In genomic region chr1:113517346-113517745, GRCh38 we compare ENCODE assay signal across 25 cellular contexts.
DNase-seq lines count a peak whose midpoint lies in the region; ATAC-seq, FAIRE-seq and TF ChIP-seq lines count a peak whose summit lies in the region.
"Had no signal": no experiment of that assay in that cellular context is flagged by ENCODE, and none has a peak within 500 bp of the region (broad histone marks: within the 10 kb centered on the region; RNA-seq: fewer than 3 reads in every experiment).

No MANE protein-coding gene starts in this region.

- peaks cover 17% of the 10 kb centered on the region for H3K4me1 Mint-ChIP-seq in Caco-2 (ENCODE audit: low read depth, unreplicated experiment)
- H3K4me1 Mint-ChIP-seq: B cell had no signal

- TF ChIP-seq EP300 in HepG2 (IDR thresholded peaks at IDR 0.05; ENCODE audit: low read depth in 2 of 2, low read length in 2 of 2) = peak in 1 of 2 experiments; percentile 27; a peak in 1 of 4 replicates
- TF ChIP-seq EP300 in HepG2 (CRISPR knock-in tag; IDR thresholded peaks at IDR 0.05; ENCODE audit: borderline replicate concordance) = no peak

- BruUV-seq in Caco-2 (replicated peaks; lab: Mats Ljungman, UMichigan) (no TSS peak), HepG2 (replicated peaks; lab: Mats Ljungman, UMichigan) (no TSS peak)

- H3K27me3 ChIP-seq in Caco-2 (replicated peaks; ENCODE audit: control insufficient read depth, insufficient read depth, low read length) (no peaks in the 10 kb centered on the region), keratinocyte (ENCODE audit: control insufficient read depth, extremely low read depth, insufficient read depth, low read length) (no peaks in the 10 kb centered on the region), HepG2 (ENCODE audit: control insufficient read depth in 1 of 2, insufficient read depth in 2 of 2, low read length in 2 of 2) (no peaks in the 10 kb centered on the region), osteoblast (ENCODE audit: insufficient read depth, low read length) (no peaks in the 10 kb centered on the region)
- H3K27me3 ChIP-seq: BLaER1 treated with 17β-estradiol and CSF1 and Interleukin-3, amounts not matched to agents 10 nM and 100 nM had no signal

- FAIRE-seq in keratinocyte (lab: Jason Lieb, UNC) (peak; percentile 36), HepG2 (lab: Jason Lieb, UNC) (peak; percentile 18)
- FAIRE-seq: A549, GM12892, GM18507 had no signal

- dilution Hi-C loops in keratinocyte (cut with MboI; ENCODE audit: extremely low pct_ligation_motif_present, low sequenced_read_pairs) = no loop called here

- POLR2A ChIA-PET in Caco-2 (lab: Charles Lee) = no interaction called here
- POLR2A ChIA-PET in HepG2 (lab: Yijun Ruan, JAX) = interaction anchor here (2.7 kb wide), 1 partner anchor 9 kb away, joined by 16 read pairs; no protein-coding TSS in a partner anchor

- H3K27ac Mint-ChIP-seq in Caco-2 (ENCODE audit: unreplicated experiment) = peak overlapping the region; percentile 42
- H3K27ac Mint-ChIP-seq: B cell; CD4-positive, alpha-beta T cell; CD8-positive, alpha-beta T cell had no signal

- no peak overlapping the region for H2AFZ ChIP-seq in keratinocyte (ENCODE audit: control insufficient read depth, low read length)
- no peak overlapping the region for H2AFZ ChIP-seq in HepG2 (ENCODE audit: low read length)
- H2AFZ ChIP-seq in osteoblast (ENCODE audit: low read length) = no peak overlapping the region

- H3K9ac ChIP-seq in keratinocyte (ENCODE audit: control insufficient read depth, extremely low read depth, insufficient read depth, low read length) = no peak overlapping the region
- H3K9ac ChIP-seq in HepG2 (ENCODE audit: insufficient read depth, low read depth, low read length) = no peak overlapping the region
- H3K9ac ChIP-seq: BLaER1 treated with 17β-estradiol and CSF1 and Interleukin-3, amounts not matched to agents 10 nM and 100 nM had no signal

- H3K9me3 ChIP-seq in Caco-2 (0 out of 2 replicates have a peak, but pooled peaks cover 1% of the 10 kb centered on the region), keratinocyte (ENCODE audit: control insufficient read depth, low read depth, low read length) (no peaks in the 10 kb centered on the region), HepG2 (ENCODE audit: low read length) (no peaks in the 10 kb centered on the region), osteoblast (ENCODE audit: low read depth, low read length) (no peaks in the 10 kb centered on the region)
- H3K9me3 ChIP-seq: A549 had no signal

- in situ Hi-C loops in HepG2 (cut with HindIII; ENCODE audit: extremely low pct_ligation_motif_present, low pct_unique_long_range_greater_than_20kb) = no loop called here

- no peak for TF ChIP-seq RAD21 in HepG2 (CRISPR knock-in tag; IDR thresholded peaks at IDR 0.05)

- no peak overlapping the region for H3K4me3 ChIP-seq in Caco-2 (ENCODE audit: low read depth, low read length)
- no peak overlapping the region for H3K4me3 ChIP-seq in keratinocyte (ENCODE audit: control insufficient read depth in 2 of 3, extremely low read depth in 1 of 3, insufficient read depth in 2 of 3, low read depth in 1 of 3, low read length in 3 of 3)
- no peak overlapping the region for H3K4me3 ChIP-seq in HepG2 (replicated peaks in 1 of 3; ENCODE audit: insufficient read depth in 1 of 3, low read depth in 2 of 3, low read length in 3 of 3)
- H3K4me3 ChIP-seq in osteoblast (ENCODE audit: insufficient read depth, low read length) = no peak overlapping the region
- H3K4me3 ChIP-seq: A549; BLaER1 treated with 17β-estradiol and CSF1 and Interleukin-3, amounts not matched to agents 10 nM and 100 nM; GM12878 had no signal

- CTCF ChIA-PET in Caco-2 (lab: Charles Lee) (no interaction called here), HepG2 (lab: Yijun Ruan, JAX; ENCODE audit: low intra/inter-chr PET ratio, low total read pairs) (no interaction called here)

- intact Hi-C loops in Caco-2 (cut with micrococcal nuclease; ENCODE audit: unreplicated experiment) (no loop called here), HepG2 (cut with micrococcal nuclease; ENCODE audit: unreplicated experiment) (no loop called here)

- ATAC-seq in HepG2 (no peak; the same call in 2 of the 3 replicates), HG02885 (IDR thresholded peaks at IDR 0.05; ENCODE audit: poor library complexity, unreplicated experiment) (no peak)
- ATAC-seq: A549; CD8-positive, alpha-beta T cell; GM12878 had no signal

- H3K4me1 ChIP-seq in Caco-2 = peaks cover 52% of the 10 kb centered on the region
- no peaks in the 10 kb centered on the region for H3K4me1 ChIP-seq in keratinocyte (ENCODE audit: control insufficient read depth, extremely low read depth, insufficient read depth, low read length)
- peaks cover 51% of the 10 kb centered on the region for H3K4me1 ChIP-seq in HepG2 (ENCODE audit: insufficient read depth, low read length)
- peaks cover 12% of the 10 kb centered on the region for H3K4me1 ChIP-seq in osteoblast (ENCODE audit: insufficient read depth, low read length)
- H3K4me1 ChIP-seq: BLaER1 treated with 17β-estradiol and CSF1 and Interleukin-3, amounts not matched to agents 10 nM and 100 nM had no signal

- H3K36me3 ChIP-seq in Caco-2 (ENCODE audit: control insufficient read depth, insufficient read depth, low read length) (no peaks in the 10 kb centered on the region), keratinocyte (ENCODE audit: control insufficient read depth in 2 of 2, extremely low read depth in 1 of 2, insufficient read depth in 2 of 2, low read length in 2 of 2) (no peaks in the 10 kb centered on the region), HepG2 (replicated peaks in 1 of 2; ENCODE audit: control insufficient read depth in 1 of 2, insufficient read depth in 2 of 2, low read length in 2 of 2) (no peaks in the 10 kb centered on the region), osteoblast (ENCODE audit: insufficient read depth, low read length) (no peaks in the 10 kb centered on the region)
- H3K36me3 ChIP-seq: BLaER1 treated with 17β-estradiol and CSF1 and Interleukin-3, amounts not matched to agents 10 nM and 100 nM had no signal

- H4K20me1 ChIP-seq in keratinocyte (ENCODE audit: control insufficient read depth, extremely low read depth, insufficient read depth, low read length) (no peaks in the 10 kb centered on the region), HepG2 (ENCODE audit: insufficient read depth, low read length) (no peaks in the 10 kb centered on the region; the same call in 1 of the 2 replicates), osteoblast (ENCODE audit: insufficient read depth, low read length) (no peaks in the 10 kb centered on the region)
- H4K20me1 ChIP-seq: BLaER1 treated with 17β-estradiol and CSF1 and Interleukin-3, amounts not matched to agents 10 nM and 100 nM had no signal

- no peaks in the 10 kb centered on the region for H3K27me3 Mint-ChIP-seq in Caco-2 (ENCODE audit: insufficient read depth, unreplicated experiment)
- H3K27me3 Mint-ChIP-seq: CD4-positive, alpha-beta T cell had no signal

- no peaks in the 10 kb centered on the region for H3K79me2 ChIP-seq in keratinocyte (ENCODE audit: control insufficient read depth, insufficient read depth, low read length)
- H3K79me2 ChIP-seq in HepG2 (ENCODE audit: insufficient read depth, low read length) = peaks cover 7% of the 10 kb centered on the region
- peaks cover 2% of the 10 kb centered on the region for H3K79me2 ChIP-seq in osteoblast (ENCODE audit: insufficient read depth, low read length)

- no peaks in the 10 kb centered on the region for H3K9me3 Mint-ChIP-seq in Caco-2 (ENCODE audit: unreplicated experiment)

- no peaks in the 10 kb centered on the region for H3K9me1 ChIP-seq in keratinocyte (ENCODE audit: control insufficient read depth, extremely low read depth, insufficient read depth, low read length)

- H3K4me2 ChIP-seq in keratinocyte (ENCODE audit: control insufficient read depth, extremely low read depth, insufficient read depth, low read depth, low read length) (no peak overlapping the region), HepG2 (ENCODE audit: low read depth, low read length) (peak overlapping the region; percentile 36; the same call in 1 of the 2 replicates), osteoblast (ENCODE audit: insufficient read depth, low read length) (no peak overlapping the region)
- H3K4me2 ChIP-seq: A549; BLaER1 treated with 17β-estradiol and CSF1 and Interleukin-3, amounts not matched to agents 10 nM and 100 nM had no signal

- H3K4me3 Mint-ChIP-seq in Caco-2 (ENCODE audit: unreplicated experiment) = peak overlapping the region; percentile 3
- H3K4me3 Mint-ChIP-seq: B cell; CD4-positive, alpha-beta T cell; CD8-positive, alpha-beta T cell had no signal

- TF ChIP-seq POLR2A in HepG2 (IDR thresholded peaks at IDR 0.05; ENCODE audit: insufficient read depth in 1 of 2, low read depth in 2 of 2, low read length in 2 of 2) = no peak

- no peak for TF ChIP-seq CTCF in Caco-2 (IDR thresholded peaks at IDR 0.05; ENCODE audit: insufficient read depth in 1 of 2, low read depth in 1 of 2, low read length in 1 of 2, severe bottlenecking in 1 of 2, unreplicated experiment in 1 of 2)
- TF ChIP-seq CTCF in keratinocyte (optimal IDR thresholded peaks at IDR 0.05 in 1 of 3, IDR thresholded peaks at IDR 0.05 in 1 of 3, conservative IDR thresholded peaks at IDR 0.05 in 1 of 3; ENCODE audit: extremely low read depth in 1 of 3, insufficient read depth in 2 of 3, low read length in 3 of 3) = no peak
- no peak for TF ChIP-seq CTCF in HepG2 (CRISPR knock-in tag; IDR thresholded peaks at IDR 0.05)
- no peak for TF ChIP-seq CTCF in osteoblast (IDR thresholded peaks at IDR 0.05; ENCODE audit: extremely low read depth, low read depth, low read length)

- H3K36me3 Mint-ChIP-seq in Caco-2 (ENCODE audit: insufficient read depth, unreplicated experiment) = peaks cover 14% of the 10 kb centered on the region
- H3K36me3 Mint-ChIP-seq: CD8-positive, alpha-beta T cell had no signal

- no peak for DNase-seq in Caco-2
- no peak for DNase-seq in keratinocyte (ENCODE audit: low read depth, low spot score)
- DNase-seq in HepG2 (ENCODE audit: low spot score) = peak; percentile 44
- DNase-seq in osteoblast (ENCODE audit: insufficient read length, low spot score, missing footprints) = peak; percentile 60
- DNase-seq in iPS-NIHi7 (ENCODE audit: extremely low spot score) = no peak
- DNase-seq in NK-92 treated with Interleukin-12 subunit alpha and Interleukin-12 subunit beta, amount 100 ng/mL, for 24 hours (lab: John Stamatoyannopoulos, UW) = no peak
- DNase-seq: AML-193; CD4-positive, alpha-beta T cell; CD8-positive, alpha-beta T cell; DMS 273 treated with DMSO at 0.1 percent for 48 hours; DMS153; DMS53; DMS79; DND-41; EL; GDM1 had no signal

- H3K27ac ChIP-seq in keratinocyte (ENCODE audit: control insufficient read depth, insufficient read depth, low read length) (no peak overlapping the region), HepG2 (ENCODE audit: extremely low read length, insufficient read depth, low read length) (peak overlapping the region; percentile 39), osteoblast (ENCODE audit: low read depth, low read length) (no peak overlapping the region)
- H3K27ac ChIP-seq: 22Rv1; A549; BLaER1 treated with 17β-estradiol and CSF1 and Interleukin-3, amounts not matched to agents 10 nM and 100 nM; C4-2B had no signal

TF ChIP-seq in HepG2, 621 proteins besides CTCF, POLR2A, EP300 and RAD21 (continues in another document):
- peak; percentile 73 for TF ChIP-seq HNF4A (CRISPR knock-in tag; IDR thresholded peaks at IDR 0.05)

Comparison
In these comparisons a context has a peak if more than half of its experiments do, and no peak if none do; other contexts are left out.
1. DNase-seq: peak in HepG2 (single experiment) and osteoblast (single experiment); none in Caco-2 (0 of 2), keratinocyte (single experiment), iPS-NIHi7 (single experiment) and NK-92 treated with Interleukin-12 subunit alpha and Interleukin-12 subunit beta, amount 100 ng/mL, for 24 hours (single experiment).